In the genomic region with DNA sequence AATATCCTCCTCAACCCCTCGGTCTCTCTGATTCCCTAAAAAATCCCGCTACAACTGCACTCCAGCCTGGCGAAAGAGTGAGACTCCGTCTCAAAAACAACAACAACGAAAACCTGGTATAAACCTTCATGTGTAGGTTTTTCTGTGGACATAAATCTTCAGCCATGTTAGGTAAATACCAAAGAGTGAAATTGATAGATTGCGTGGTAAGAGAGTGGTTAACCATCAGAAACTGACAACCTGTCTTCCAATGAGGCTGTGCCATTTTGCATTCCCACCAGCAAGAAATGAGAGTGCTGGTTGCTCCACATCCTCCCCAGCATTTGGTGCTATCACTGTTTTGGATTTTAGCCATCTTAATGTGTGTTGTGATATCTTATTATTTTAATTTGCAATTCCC, we compare ENCODE assay signal across 23 cellular contexts. TPM values are rescaled to one million over a fixed set of nuclear protein-coding genes. Genes with fewer than 3 reads are reported as not detected.
DNase-seq lines count a peak whose midpoint lies in the region; ATAC-seq and TF ChIP-seq lines count a peak whose summit lies in the region.
"Had no signal": no experiment of that assay in that cellular context is flagged by ENCODE, and none has a peak within 500 bp of the region (broad histone marks: within the 10 kb centered on the region; RNA-seq: fewer than 3 reads in every experiment).

No MANE protein-coding gene starts in this region.

- H3K4me1 ChIP-seq in gastrocnemius medialis, result no peaks in the 10 kb centered on the region
- H3K4me1 ChIP-seq: BE2C; BLaER1 treated with 17β-estradiol and CSF1 and Interleukin-3, amounts not matched to agents 10 nM and 100 nM had no signal

- TF ChIP-seq POLR2A in gastrocnemius medialis (IDR thresholded peaks at IDR 0.05), result no peak

- no peak overlapping the region for H3K4me3 Mint-ChIP-seq in stimulated activated naive CD8-positive, alpha-beta T cell treated with anti-CD3 and anti-CD28 coated beads, Interleukin-15, amount 100 ng/mL, for 72 hours
- no peak overlapping the region for H3K4me3 Mint-ChIP-seq in progenitor cell of endocrine pancreas (ENCODE audit: low read depth)
- H3K4me3 Mint-ChIP-seq: CD14-positive monocyte; CD4-positive, alpha-beta T cell; GM23338; H9 had no signal

- peak in 1 of 2 donors; percentile 21 for DNase-seq in stimulated activated naive CD8-positive, alpha-beta T cell treated with anti-CD3 and anti-CD28 coated beads, Interleukin-15, amount 100 ng/mL, for 72 hours
- DNase-seq in stimulated activated naive CD8-positive, alpha-beta T cell treated with anti-CD3 and anti-CD28 coated beads, Interleukin-15, Interleukin-2, amounts not matched to agents 100 U/mL and 50 U/mL, for 24 hours, result no peak
- DNase-seq in M059J (ENCODE audit: low read depth) (peak; percentile 4), amniotic epithelial cell (ENCODE audit: low read depth) (peak; percentile 15), progenitor cell of endocrine pancreas (ENCODE audit: low spot score, unreplicated experiment) (no peak), SK-N-DZ (ENCODE audit: low spot score) (no peak), inferior parietal cortex (ENCODE audit: extremely low spot score) (no peak), gastrocnemius medialis (no peak)
- DNase-seq: ACHN; AML-193; BE2C; Calu3; CD4-positive, alpha-beta T cell; COR-L47; DMS153; EL; GDM1; H9 had no signal

- H3K36me3 Mint-ChIP-seq in progenitor cell of endocrine pancreas (ENCODE audit: insufficient read depth), result peaks cover 22% of the 10 kb centered on the region
- H3K36me3 Mint-ChIP-seq: CD14-positive monocyte had no signal

- no peaks in the 10 kb centered on the region for H3K9me3 Mint-ChIP-seq in stimulated activated naive CD8-positive, alpha-beta T cell treated with anti-CD3 and anti-CD28 coated beads, Interleukin-15, amount 100 ng/mL, for 72 hours
- peaks cover 22% of the 10 kb centered on the region for H3K9me3 Mint-ChIP-seq in progenitor cell of endocrine pancreas (ENCODE audit: low read depth)

- no peak overlapping the region for H3K27ac Mint-ChIP-seq in stimulated activated naive CD8-positive, alpha-beta T cell treated with anti-CD3 and anti-CD28 coated beads, Interleukin-15, amount 100 ng/mL, for 72 hours
- peak overlapping the region; percentile 58 for H3K27ac Mint-ChIP-seq in progenitor cell of endocrine pancreas
- H3K27ac Mint-ChIP-seq: CD14-positive monocyte; CD4-positive, alpha-beta T cell; GM23338; H9 had no signal

- H3K4me3 ChIP-seq in gastrocnemius medialis, result no peak overlapping the region
- H3K4me3 ChIP-seq: BLaER1 treated with 17β-estradiol and CSF1 and Interleukin-3, amounts not matched to agents 10 nM and 100 nM; GM23338 had no signal

- H3K27ac ChIP-seq in gastrocnemius medialis, result no peak overlapping the region
- H3K27ac ChIP-seq: 22Rv1; BLaER1 treated with 17β-estradiol and CSF1 and Interleukin-3, amounts not matched to agents 10 nM and 100 nM had no signal

- H3K27me3 ChIP-seq in gastrocnemius medialis, result no peaks in the 10 kb centered on the region
- H3K27me3 ChIP-seq: BE2C; BLaER1 treated with 17β-estradiol and CSF1 and Interleukin-3, amounts not matched to agents 10 nM and 100 nM had no signal

- TF ChIP-seq CTCF in progenitor cell of endocrine pancreas (IDR thresholded peaks at IDR 0.05; ENCODE audit: unreplicated experiment) (no peak), gastrocnemius medialis (IDR thresholded peaks at IDR 0.05 in 4 of 5, conservative IDR thresholded peaks at IDR 0.05 in 1 of 5) (no peak)

- peaks cover 13% of the 10 kb centered on the region for H3K4me1 Mint-ChIP-seq in stimulated activated naive CD8-positive, alpha-beta T cell treated with anti-CD3 and anti-CD28 coated beads, Interleukin-15, amount 100 ng/mL, for 72 hours
- H3K4me1 Mint-ChIP-seq in progenitor cell of endocrine pancreas (ENCODE audit: low read depth), result peaks cover 22% of the 10 kb centered on the region
- H3K4me1 Mint-ChIP-seq: CD14-positive monocyte had no signal

- H3K27me3 Mint-ChIP-seq in stimulated activated naive CD8-positive, alpha-beta T cell treated with anti-CD3 and anti-CD28 coated beads, Interleukin-15, amount 100 ng/mL, for 72 hours, result no peaks in the 10 kb centered on the region
- no peaks in the 10 kb centered on the region for H3K27me3 Mint-ChIP-seq in progenitor cell of endocrine pancreas
- H3K27me3 Mint-ChIP-seq: CD4-positive, alpha-beta T cell had no signal

- ATAC-seq in stimulated activated naive CD8-positive, alpha-beta T cell treated with anti-CD3 and anti-CD28 coated beads, Interleukin-15, amount 100 ng/mL, for 72 hours, result peak; percentile 83
- ATAC-seq in stimulated activated naive CD8-positive, alpha-beta T cell treated with anti-CD3 and anti-CD28 coated beads, Interleukin-15, Interleukin-2, amounts not matched to agents 100 U/mL and 50 U/mL, for 24 hours, result no peak
- ATAC-seq in gastrocnemius medialis, result no peak
- ATAC-seq: GM23338, HCT116 had no signal

- intact Hi-C loops in gastrocnemius medialis (cut with DNase I; ENCODE audit: low total_unique reads), result no loop called here

- H3K36me3 ChIP-seq in gastrocnemius medialis, result no peaks in the 10 kb centered on the region
- H3K36me3 ChIP-seq: BE2C; BLaER1 treated with 17β-estradiol and CSF1 and Interleukin-3, amounts not matched to agents 10 nM and 100 nM had no signal

- in situ Hi-C loops in gastrocnemius medialis (cut with MboI; ENCODE audit: low sequenced_read_pairs in 4 of 4), result loop anchor here in 2 of 4 donors (25.0 kb wide), 1 partner anchor 268 kb away; the partner anchor contains the start of gene STIM2 (in 2 of the 2)

- H3K9me3 ChIP-seq in gastrocnemius medialis, result no peaks in the 10 kb centered on the region
- H3K9me3 ChIP-seq: BE2C had no signal

RNA-seq across cellular contexts. Expression of gene TBC1D19, which starts 10.9 kb away (rescaled TPM):
- 26.3 and 28.6 TPM in 2 replicates for total RNA-seq in M059J (2014; rRNA removed; shearing (Covaris generic))
- total RNA-seq in progenitor cell of endocrine pancreas (27.7 and 28.8 TPM in 2 replicates), gastrocnemius medialis (1 to 10 TPM; 6.5 to 7.0 (median 6.8) TPM)
- 5.5 and 8.6 TPM in 2 replicates for polyA plus RNA-seq in SK-N-DZ (2014; cell fraction: cytosol; rRNA removed)
- polyA plus RNA-seq in SK-N-DZ (2014; cell fraction: nucleus; rRNA removed), result 12.6 and 13.5 TPM in 2 replicates

Comparison
In these comparisons a context has a peak if more than half of its experiments do, and no peak if none do; other contexts are left out.
1. DNase-seq: peak in M059J (single experiment) and amniotic epithelial cell (single experiment); none in stimulated activated naive CD8-positive, alpha-beta T cell treated with anti-CD3 and anti-CD28 coated beads, Interleukin-15, Interleukin-2, amounts not matched to agents 100 U/mL and 50 U/mL, for 24 hours (single experiment), progenitor cell of endocrine pancreas (single experiment), SK-N-DZ (single experiment), inferior parietal cortex (single experiment) and gastrocnemius medialis (0 of 2).